10 cellular contexts compared by ENCODE assay signal in genomic region chr3:73623316-73623715, GRCh38. TPM values are rescaled to one million over a fixed set of nuclear protein-coding genes. Genes with fewer than 3 reads are reported as not detected.
DNase-seq lines count a peak whose midpoint lies in the region; ATAC-seq, FAIRE-seq and TF ChIP-seq lines count a peak whose summit lies in the region.
"Had no signal": no experiment of that assay in that cellular context is flagged by ENCODE, and none has a peak within 500 bp of the region (broad histone marks: within the 10 kb centered on the region; RNA-seq: fewer than 3 reads in every experiment).

No MANE protein-coding gene starts in this region.

- H3K4me1 ChIP-seq in BLaER1 treated with 17β-estradiol and CSF1 and Interleukin-3, amounts not matched to agents 10 nM and 100 nM = peaks cover 0 to 33% (median 22%) of the 10 kb centered on the region in 10 experiments; a peak in 16 of 20 replicates
- H3K4me1 ChIP-seq in astrocyte (ENCODE audit: insufficient read depth, low read length) = peaks cover 11% of the 10 kb centered on the region
- peaks cover 76% of the 10 kb centered on the region for H3K4me1 ChIP-seq in left ventricle myocardium inferior
- H3K4me1 ChIP-seq in psoas muscle = peaks cover 43% of the 10 kb centered on the region

- TF ChIP-seq CTCF in astrocyte (IDR thresholded peaks at IDR 0.05; ENCODE audit: insufficient read depth, low read depth, low read length) = no peak
- no peak for TF ChIP-seq CTCF in left ventricle myocardium inferior (IDR thresholded peaks at IDR 0.05; ENCODE audit: borderline replicate concordance)
- TF ChIP-seq CTCF in psoas muscle (IDR thresholded peaks at IDR 0.05) = no peak

- H2AFZ ChIP-seq in astrocyte (ENCODE audit: low read depth, low read length) = peak overlapping the region; percentile 95

- H3K4me2 ChIP-seq in BLaER1 treated with 17β-estradiol and CSF1 and Interleukin-3, amounts not matched to agents 10 nM and 100 nM = peak overlapping the region in 7 of 11 experiments; percentile 9 to 66 (median 56); a peak in 12 of 22 replicates
- H3K4me2 ChIP-seq in astrocyte (ENCODE audit: low read length) = peak overlapping the region; percentile 98

- H3K27ac ChIP-seq in BLaER1 treated with 17β-estradiol and CSF1 and Interleukin-3, amounts not matched to agents 10 nM and 100 nM = no peak overlapping the region
- H3K27ac ChIP-seq in astrocyte (ENCODE audit: low read depth, low read length) = no peak overlapping the region
- peak overlapping the region; percentile 96 for H3K27ac ChIP-seq in left ventricle myocardium inferior (replicated peaks)
- peak overlapping the region; percentile 91 for H3K27ac ChIP-seq in psoas muscle

- no peak overlapping the region for H3K27ac Mint-ChIP-seq in astrocyte (ENCODE audit: unreplicated experiment)
- H3K27ac Mint-ChIP-seq: CD4-positive, alpha-beta T cell; naive thymus-derived CD4-positive, alpha-beta T cell had no signal

- H3K4me3 Mint-ChIP-seq in astrocyte (ENCODE audit: unreplicated experiment) = peak overlapping the region; percentile 92
- H3K4me3 Mint-ChIP-seq: CD4-positive, alpha-beta T cell; naive thymus-derived CD4-positive, alpha-beta T cell had no signal

- intact Hi-C loops in left ventricle myocardium inferior (cut with micrococcal nuclease) = no loop called here
- intact Hi-C loops in psoas muscle (cut with DNase I) = loop anchor here (5.0 kb wide), 4 partner anchors 41 to 116 kb away; no protein-coding TSS in a partner anchor

- 0 out of 22 replicates have a peak overlapping the region, but pooled peaks of 1 of the 11 experiments have one; percentile 6 for H3K9ac ChIP-seq in BLaER1 treated with 17β-estradiol and CSF1 and Interleukin-3, amounts not matched to agents 10 nM and 100 nM
- H3K9ac ChIP-seq in astrocyte (ENCODE audit: low read length) = peak overlapping the region; percentile 56

- H3K79me2 ChIP-seq in astrocyte (ENCODE audit: insufficient read depth, low read length) = peaks cover 36% of the 10 kb centered on the region

- FAIRE-seq in astrocyte (lab: Jason Lieb, UNC) = no peak

- no peaks in the 10 kb centered on the region for H3K36me3 ChIP-seq in BLaER1 treated with 17β-estradiol and CSF1 and Interleukin-3, amounts not matched to agents 10 nM and 100 nM
- no peaks in the 10 kb centered on the region for H3K36me3 ChIP-seq in astrocyte (ENCODE audit: insufficient read depth, low read length)
- no peaks in the 10 kb centered on the region for H3K36me3 ChIP-seq in left ventricle myocardium inferior
- no peaks in the 10 kb centered on the region for H3K36me3 ChIP-seq in psoas muscle (ENCODE audit: insufficient read depth in 1 of 2, low read depth in 1 of 2)

- no peaks in the 10 kb centered on the region for H4K20me1 ChIP-seq in BLaER1 treated with 17β-estradiol and CSF1 and Interleukin-3, amounts not matched to agents 10 nM and 100 nM
- H4K20me1 ChIP-seq in astrocyte (ENCODE audit: insufficient read depth, low read length) = peaks cover 6% of the 10 kb centered on the region

- WGBS in psoas muscle, 3 donors = 4 to 6% (median 4%) methylated on average over 3 of the region's 3 CpGs

- ATAC-seq in psoas muscle = no peak
- no peak for ATAC-seq in HG03045 (IDR thresholded peaks at IDR 0.05; ENCODE audit: unreplicated experiment)
- no peak for ATAC-seq in HG02884 (IDR thresholded peaks at IDR 0.05; ENCODE audit: unreplicated experiment)
- ATAC-seq: naive thymus-derived CD4-positive, alpha-beta T cell had no signal

- peaks cover 18% of the 10 kb centered on the region for H3K4me1 Mint-ChIP-seq in astrocyte (ENCODE audit: low read depth, unreplicated experiment)
- H3K4me1 Mint-ChIP-seq: naive thymus-derived CD4-positive, alpha-beta T cell had no signal

- no peaks in the 10 kb centered on the region for H3K27me3 ChIP-seq in BLaER1 treated with 17β-estradiol and CSF1 and Interleukin-3, amounts not matched to agents 10 nM and 100 nM
- H3K27me3 ChIP-seq in astrocyte (ENCODE audit: insufficient read depth, low read length) (no peaks in the 10 kb centered on the region), left ventricle myocardium inferior (ENCODE audit: low read depth) (peaks cover 17% of the 10 kb centered on the region), psoas muscle (ENCODE audit: insufficient read depth in 3 of 3, low read length in 2 of 3) (no peaks in the 10 kb centered on the region)

- H3K9me3 ChIP-seq in BLaER1 treated with 17β-estradiol and CSF1 and Interleukin-3, amounts not matched to agents 10 nM and 100 nM (replicated peaks in 1 of 11) = peaks cover 16 to 21% (median 19%) of the 10 kb centered on the region in 11 experiments
- H3K9me3 ChIP-seq in astrocyte (ENCODE audit: insufficient read depth, low read depth, low read length) (no peaks in the 10 kb centered on the region), left ventricle myocardium inferior (replicated peaks) (no peaks in the 10 kb centered on the region), psoas muscle (no peaks in the 10 kb centered on the region)

- peaks cover 6% of the 10 kb centered on the region for H3K36me3 Mint-ChIP-seq in astrocyte (ENCODE audit: low read depth, unreplicated experiment)
- H3K36me3 Mint-ChIP-seq: naive thymus-derived CD4-positive, alpha-beta T cell had no signal

- no peak overlapping the region for H3K4me3 ChIP-seq in BLaER1 treated with 17β-estradiol and CSF1 and Interleukin-3, amounts not matched to agents 10 nM and 100 nM
- H3K4me3 ChIP-seq in astrocyte (ENCODE audit: insufficient read depth, low read depth, low read length) (peak overlapping the region; percentile 63), left ventricle myocardium inferior (peak overlapping the region; percentile 78), psoas muscle (peak overlapping the region; percentile 81)

- H3K9me3 Mint-ChIP-seq in astrocyte (ENCODE audit: unreplicated experiment) = no peaks in the 10 kb centered on the region
- H3K9me3 Mint-ChIP-seq: CD4-positive, alpha-beta T cell had no signal

- no peaks in the 10 kb centered on the region for H3K27me3 Mint-ChIP-seq in astrocyte (ENCODE audit: low read depth, unreplicated experiment)

- DNase-seq in astrocyte (ENCODE audit: low read depth) = no peak
- DNase-seq in left ventricle myocardium inferior = peak; percentile 42
- no peak for DNase-seq in psoas muscle
- DNase-seq in SIG-M5 treated with dmso at 0.1 percent for 504 hours (lab: John Stamatoyannopoulos, UW; ENCODE audit: unreplicated experiment) = no peak
- no peak for DNase-seq in stimulated activated CD4-positive, alpha-beta T cell treated with anti-CD3 and anti-CD28 coated beads, Interleukin-1b, Interleukin-23, amount 100 ng/mL, for 48 hours
- DNase-seq: CD4-positive, alpha-beta T cell; naive thymus-derived CD4-positive, alpha-beta T cell had no signal

RNA-seq across cellular contexts. Expression of gene PDZRN3, which starts 1.4 kb away (rescaled TPM):
- total RNA-seq in astrocyte (19.8 and 25.2 TPM in 2 replicates), left ventricle myocardium inferior (114 TPM), psoas muscle (10 to 100 TPM; 13.2 to 39.3 (median 17.2) TPM)
- 10 to 100 TPM in 2 of 3 donors, 1 to 10 TPM in 1; 2.5 to 18.0 (median 13.4) TPM for polyA plus RNA-seq in psoas muscle
- total RNA-seq: CD4-positive, alpha-beta T cell; naive thymus-derived CD4-positive, alpha-beta T cell had no signal
- polyA plus RNA-seq: naive thymus-derived CD4-positive, alpha-beta T cell had no signal

Comparison
In these comparisons a context has a peak if more than half of its experiments do, and no peak if none do; other contexts are left out.
1. H3K27ac ChIP-seq: peak in left ventricle myocardium inferior (single experiment) and psoas muscle (single experiment); none in BLaER1 treated with 17β-estradiol and CSF1 and Interleukin-3, amounts not matched to agents 10 nM and 100 nM (0 of 11) and astrocyte (single experiment).
2. H3K4me3 ChIP-seq: peak in astrocyte (single experiment), left ventricle myocardium inferior (single experiment) and psoas muscle (single experiment); none in BLaER1 treated with 17β-estradiol and CSF1 and Interleukin-3, amounts not matched to agents 10 nM and 100 nM (0 of 10).